ENCODE assay signal across 12 cellular contexts in the genomic region with DNA sequence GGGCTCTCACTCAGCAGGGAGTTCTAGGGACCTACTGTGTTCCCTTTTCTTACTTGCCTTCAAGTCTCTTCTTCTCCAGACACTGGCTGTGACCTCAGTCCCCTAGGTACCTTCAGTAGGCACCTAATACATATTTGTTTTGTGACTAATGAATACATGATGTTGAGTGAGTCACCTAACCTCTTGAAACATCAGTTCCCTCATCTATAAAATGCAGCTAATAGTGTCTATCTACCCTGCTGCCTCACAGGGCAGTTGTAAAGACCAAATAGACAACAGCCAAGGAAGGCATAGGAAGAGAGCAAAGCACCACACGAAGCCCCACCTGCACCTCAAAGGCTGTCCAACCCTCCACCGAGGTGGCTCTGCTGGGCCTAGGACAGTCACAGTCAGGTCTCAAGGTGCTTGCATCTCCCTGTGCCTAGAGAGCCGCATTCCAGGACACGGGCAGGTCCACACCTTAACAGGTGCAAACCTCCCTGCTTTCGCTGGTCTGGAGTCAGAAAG. TPM values are rescaled to one million over a fixed set of nuclear protein-coding genes. Genes with fewer than 3 reads are reported as not detected.
DNase-seq lines count a peak whose midpoint lies in the region; ATAC-seq and TF ChIP-seq lines count a peak whose summit lies in the region.
"Had no signal": no experiment of that assay in that cellular context is flagged by ENCODE, and none has a peak within 500 bp of the region (broad histone marks: within the 10 kb centered on the region; RNA-seq: fewer than 3 reads in every experiment).

No MANE protein-coding gene starts in this region.

- H3K9ac ChIP-seq in adipocyte (ENCODE audit: low read length): no peak overlapping the region

- H3K27ac ChIP-seq in 22Rv1 (peak overlapping the region; percentile 18; the same call in 1 of the 2 replicates), left lung (peak overlapping the region in 1 of 2 donors; percentile 1)

- H3K4me1 ChIP-seq in adipocyte (ENCODE audit: control insufficient read depth, insufficient read depth, low read length): peaks cover 46% of the 10 kb centered on the region
- peaks cover 21 to 25% of the 10 kb centered on the region in 2 donors for H3K4me1 ChIP-seq in left lung

- H3K27me3 ChIP-seq in adipocyte (replicated peaks; ENCODE audit: control insufficient read depth, insufficient read depth, low read length) (no peaks in the 10 kb centered on the region), left lung (no peaks in the 10 kb centered on the region)

- H3K36me3 ChIP-seq in adipocyte (ENCODE audit: control insufficient read depth, insufficient read depth, low read length, severe bottlenecking) (no peaks in the 10 kb centered on the region), left lung (peaks cover 0 to 9% of the 10 kb centered on the region in 2 donors)

- intact Hi-C loops in left lung (cut with DNase I): no loop called here

- ATAC-seq in left lung: peak; percentile 29
- ATAC-seq in HG03457 (IDR thresholded peaks at IDR 0.05; ENCODE audit: unreplicated experiment): no peak

- DNase-seq in HCEC 1CT: peak; percentile 56
- DNase-seq in adipocyte (ENCODE audit: low read depth): peak; percentile 10
- DNase-seq in left lung: no peak
- DNase-seq in NCI-H2171 (lab: John Stamatoyannopoulos, UW): no peak
- no peak for DNase-seq in GDM1 (lab: John Stamatoyannopoulos, UW)
- no peak for DNase-seq in foreskin melanocyte
- DNase-seq: activated CD4-positive, alpha-beta memory T cell treated with anti-CD3 and anti-CD28 coated beads for 36 hours; activated naive CD8-positive, alpha-beta T cell treated with anti-CD3 and anti-CD28 coated beads for 36 hours; Kasumi-1; NCI-H510A treated with DMSO at 0.1 percent for 48 hours had no signal

- H3K9me3 ChIP-seq in adipocyte (ENCODE audit: control insufficient read depth, low read length) (peaks cover 3% of the 10 kb centered on the region), left lung (no peaks in the 10 kb centered on the region)

- TF ChIP-seq CTCF in 22Rv1 (IDR thresholded peaks at IDR 0.05) (no peak), left lung (IDR thresholded peaks at IDR 0.05) (no peak)

- no peak overlapping the region for H3K4me3 ChIP-seq in adipocyte (ENCODE audit: low read length)
- H3K4me3 ChIP-seq in left lung: no peak overlapping the region

RNA-seq across cellular contexts. Expression of a gene that starts 29.1 kb away (rescaled TPM):
- total RNA-seq in left lung: 10 to 100 TPM; 23.8 to 59.3 TPM

Comparison
In these comparisons a context has a peak if more than half of its experiments do, and no peak if none do; other contexts are left out.
1. DNase-seq: peak in HCEC 1CT (single experiment) and adipocyte (single experiment); none in left lung (0 of 2), NCI-H2171 (single experiment), GDM1 (single experiment) and foreskin melanocyte (single experiment).